In genomic region chr3:182913889-182914288, GRCh38 we compare ENCODE assay signal across 10 cellular contexts.
A peak's percentile ranks its signal among the peaks of the same experiment; 100 is the strongest.
DNase-seq lines count a peak whose midpoint lies in the region; ATAC-seq and TF ChIP-seq lines count a peak whose summit lies in the region.
"Had no signal": no experiment of that assay in that cellular context is flagged by ENCODE, and none has a peak within 500 bp of the region (broad histone marks: within the 10 kb centered on the region; RNA-seq: fewer than 3 reads in every experiment).

No MANE protein-coding gene starts in this region.

- H3F3A ChIP-seq in PC-3 (ENCODE audit: low read length, unreplicated experiment): no peaks in the 10 kb centered on the region

- peaks cover 0 to 24% (median 2%) of the 10 kb centered on the region in 3 donors for H3K36me3 Mint-ChIP-seq in CD8-positive, alpha-beta memory T cell

- DNase-seq in CD8-positive, alpha-beta memory T cell: peak in 2 of 5 donors; percentile 18 to 40
- DNase-seq in PC-3 (peak; percentile 18), colonic mucosa (no peak), LoVo (ENCODE audit: low spot score) (no peak), NCI-H1930 (lab: John Stamatoyannopoulos, UW) (no peak)
- DNase-seq in stimulated activated naive CD4-positive, alpha-beta T cell treated with Interleukin-2 at 50 U/mL for 16 hours (lab: John Stamatoyannopoulos, UW): no peak
- DNase-seq: left lung, NCI-H82 had no signal

- intact Hi-C loops in PC-3 (cut with micrococcal nuclease) (no loop called here), colonic mucosa (cut with DNase I) (no loop called here)

- H3K4me1 ChIP-seq in CD8-positive, alpha-beta memory T cell (ENCODE audit: insufficient read depth, low read length): peaks cover 46% of the 10 kb centered on the region
- H3K4me1 ChIP-seq in PC-3 (ENCODE audit: insufficient read depth, low read length) (0 out of 2 replicates have a peak, but pooled peaks cover 3% of the 10 kb centered on the region), colonic mucosa (no peaks in the 10 kb centered on the region)
- H3K4me1 ChIP-seq: left lung had no signal

- H3K9me3 ChIP-seq in CD8-positive, alpha-beta memory T cell (ENCODE audit: low read length): no peaks in the 10 kb centered on the region
- no peaks in the 10 kb centered on the region for H3K9me3 ChIP-seq in PC-3 (ENCODE audit: low read length)
- no peaks in the 10 kb centered on the region for H3K9me3 ChIP-seq in colonic mucosa
- H3K9me3 ChIP-seq: left lung had no signal

- POLR2A ChIA-PET in CD8-positive, alpha-beta memory T cell (lab: Charles Lee): no interaction called here
- POLR2A ChIA-PET in PC-3 (lab: Charles Lee; ENCODE audit: unreplicated experiment): no interaction called here

- H3K27ac ChIP-seq in CD8-positive, alpha-beta memory T cell (ENCODE audit: low read depth, low read length): no peak overlapping the region
- H3K27ac ChIP-seq in PC-3 (ENCODE audit: low read length) (no peak overlapping the region), colonic mucosa (no peak overlapping the region)
- H3K27ac ChIP-seq: left lung had no signal

- H3K9me2 ChIP-seq in PC-3 (replicated peaks; ENCODE audit: low read length): no peaks in the 10 kb centered on the region

- CTCF ChIA-PET in CD8-positive, alpha-beta memory T cell (lab: Charles Lee): interaction anchor here (1.0 kb wide), 1 partner anchor 9 kb away, joined by 3 read pairs; no protein-coding TSS in a partner anchor
- CTCF ChIA-PET in PC-3 (lab: Charles Lee): no interaction called here

- peak overlapping the region; percentile 53 to 94 (median 76) for H3K27ac Mint-ChIP-seq in CD8-positive, alpha-beta memory T cell

- H3K27me3 ChIP-seq in CD8-positive, alpha-beta memory T cell (ENCODE audit: insufficient read depth, low read length, poor library complexity, severe bottlenecking): no peaks in the 10 kb centered on the region
- H3K27me3 ChIP-seq in PC-3 (ENCODE audit: low read length) (no peaks in the 10 kb centered on the region), colonic mucosa (no peaks in the 10 kb centered on the region)
- H3K27me3 ChIP-seq: left lung had no signal

- ATAC-seq in GM19035 (IDR thresholded peaks at IDR 0.05; ENCODE audit: unreplicated experiment) (peak; percentile 78), HG03045 (IDR thresholded peaks at IDR 0.05; ENCODE audit: unreplicated experiment) (peak; percentile 72), PC-3 (peak; percentile 15; the same call in 1 of the 2 replicates)
- ATAC-seq: left lung had no signal

- no peak overlapping the region for H3K4me2 ChIP-seq in PC-3 (ENCODE audit: low read length)

- H3K79me2 ChIP-seq in PC-3 (ENCODE audit: low read length): no peaks in the 10 kb centered on the region

- H3K4me3 ChIP-seq in CD8-positive, alpha-beta memory T cell (ENCODE audit: low read length): no peak overlapping the region
- H3K4me3 ChIP-seq in PC-3 (ENCODE audit: low read length) (no peak overlapping the region), colonic mucosa (no peak overlapping the region)
- H3K4me3 ChIP-seq: left lung had no signal

- peaks cover 52 to 65% (median 60%) of the 10 kb centered on the region in 3 donors for H3K4me1 Mint-ChIP-seq in CD8-positive, alpha-beta memory T cell

- no TSS peak for BruUV-seq in PC-3 (replicated peaks; lab: Mats Ljungman, UMichigan)

- no peaks in the 10 kb centered on the region for H3K36me3 ChIP-seq in CD8-positive, alpha-beta memory T cell (ENCODE audit: insufficient read depth, low read length)
- no peaks in the 10 kb centered on the region for H3K36me3 ChIP-seq in PC-3 (ENCODE audit: low read depth, low read length)
- no peaks in the 10 kb centered on the region for H3K36me3 ChIP-seq in colonic mucosa

- H3K9ac ChIP-seq in PC-3 (ENCODE audit: low read length) (no peak overlapping the region), colonic mucosa (ENCODE audit: low read depth in 2 of 2, low read length in 2 of 2) (no peak overlapping the region)

- TF ChIP-seq CTCF in PC-3 (conservative IDR thresholded peaks at IDR 0.05; ENCODE audit: low read depth, low read length) (no peak), colonic mucosa (IDR thresholded peaks at IDR 0.05) (no peak)

- H2AFZ ChIP-seq in PC-3 (ENCODE audit: low read length): no peak overlapping the region

- H3K27me3 Mint-ChIP-seq in CD8-positive, alpha-beta memory T cell: no peaks in the 10 kb centered on the region

- peak overlapping the region in 6 of 7 donors; percentile 36 to 68 (median 65) for H3K4me3 Mint-ChIP-seq in CD8-positive, alpha-beta memory T cell

- H4K20me1 ChIP-seq in PC-3 (ENCODE audit: low read length): no peaks in the 10 kb centered on the region

- no peaks in the 10 kb centered on the region for H3K9me3 Mint-ChIP-seq in CD8-positive, alpha-beta memory T cell

Comparison
In these comparisons a context has a peak if more than half of its experiments do, and no peak if none do; other contexts are left out.
1. ATAC-seq: peak in every context shown above with its lines; median percentile 78 in GM19035; 72 in HG03045; 15 in PC-3.